In the genomic region with DNA sequence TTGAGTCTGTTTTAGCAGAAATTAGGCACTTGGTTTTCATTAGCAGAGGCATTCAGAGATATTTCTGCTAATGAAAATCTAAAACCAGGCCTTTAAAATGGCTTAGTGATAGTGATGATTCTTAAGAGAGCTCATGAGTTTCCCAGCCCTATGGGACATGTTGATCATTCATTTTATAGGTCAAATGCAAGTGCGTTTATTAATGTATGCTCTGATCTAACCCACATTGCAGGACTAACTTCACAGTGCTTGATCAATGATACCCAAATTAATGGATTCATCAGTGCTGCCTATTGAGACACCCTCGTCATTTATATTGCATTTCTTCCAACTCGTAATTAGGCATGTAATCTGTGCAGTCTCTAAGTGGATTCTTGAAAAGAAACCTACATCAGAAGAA, we compare ENCODE assay signal across 7 cellular contexts.
"Had no signal": no experiment of that assay in that cellular context is flagged by ENCODE, and none has a peak within 500 bp of the region (broad histone marks: within the 10 kb centered on the region; RNA-seq: fewer than 3 reads in every experiment).

No MANE protein-coding gene starts in this region.

- DNase-seq: IMR-90, KBM-7, KG1 had no signal

- H3K36me3 Mint-ChIP-seq: IgD-negative memory B cell had no signal

- H3K9ac ChIP-seq: KMS-11 had no signal

- H3K27ac Mint-ChIP-seq: IgD-negative memory B cell had no signal

- FAIRE-seq: K562 had no signal

- H3K4me3 Mint-ChIP-seq: IgD-negative memory B cell had no signal

- H3K27ac ChIP-seq: HL-60, KMS-11 had no signal

- H3K4me2 ChIP-seq: KMS-11 had no signal

- ATAC-seq: K562 had no signal

- H3K4me3 ChIP-seq: K562 had no signal

- H3K4me1 Mint-ChIP-seq: IgD-negative memory B cell had no signal
